Comparison of ENCODE assay signal across 8 cellular contexts in genomic region chr3:155131104-155131503, GRCh38. TPM values are rescaled to one million over a fixed set of nuclear protein-coding genes. Genes with fewer than 3 reads are reported as not detected.
DNase-seq lines count a peak whose midpoint lies in the region; ATAC-seq and TF ChIP-seq lines count a peak whose summit lies in the region.
"Had no signal": no experiment of that assay in that cellular context is flagged by ENCODE, and none has a peak within 500 bp of the region (broad histone marks: within the 10 kb centered on the region; RNA-seq: fewer than 3 reads in every experiment).

No MANE protein-coding gene starts in this region.

- H3K27me3 Mint-ChIP-seq in activated CD4-positive, alpha-beta memory T cell treated with anti-CD3 and anti-CD28 coated beads for 36 hours, result no peaks in the 10 kb centered on the region
- peaks cover 4% of the 10 kb centered on the region for H3K27me3 Mint-ChIP-seq in chondrocyte (ENCODE audit: low read depth)

- DNase-seq in dedifferentiated amniotic fluid mesenchymal stem cell (ENCODE audit: extremely low spot score) (peak; percentile 48), suprapubic skin (ENCODE audit: low spot score in 2 of 2) (no peak), ovary (no peak), chondrocyte (ENCODE audit: low spot score) (no peak)
- DNase-seq in activated CD4-positive, alpha-beta memory T cell treated with anti-CD3 and anti-CD28 coated beads for 36 hours, result no peak
- DNase-seq: stimulated activated CD4-positive, alpha-beta T cell treated with anti-CD3 and anti-CD28 coated beads, Interleukin-15, amount 100 ng/mL, for 24 hours had no signal

- TF ChIP-seq CTCF in suprapubic skin (IDR thresholded peaks at IDR 0.05) (no peak), ovary (IDR thresholded peaks at IDR 0.05) (no peak), chondrocyte (IDR thresholded peaks at IDR 0.05) (no peak)

- POLR2A ChIA-PET in activated CD4-positive, alpha-beta memory T cell treated with anti-CD3 and anti-CD28 coated beads for 36 hours (lab: Charles Lee), result no interaction called here

- H3K9me3 ChIP-seq in suprapubic skin (no peaks in the 10 kb centered on the region), ovary (no peaks in the 10 kb centered on the region)

- H3K27me3 ChIP-seq in suprapubic skin (no peaks in the 10 kb centered on the region), ovary (no peaks in the 10 kb centered on the region)

- TF ChIP-seq EP300 in suprapubic skin (IDR thresholded peaks at IDR 0.05) (no peak), ovary (IDR thresholded peaks at IDR 0.05) (no peak)

- CTCF ChIA-PET in activated CD4-positive, alpha-beta memory T cell treated with anti-CD3 and anti-CD28 coated beads for 36 hours (lab: Charles Lee), result no interaction called here

- peak; percentile 74 for ATAC-seq in GM19324 (IDR thresholded peaks at IDR 0.05; ENCODE audit: low FRiP score, unreplicated experiment)
- peak; percentile 59 for ATAC-seq in HG03342 (IDR thresholded peaks at IDR 0.05; ENCODE audit: unreplicated experiment)

- 59% methylated on average over 4 of the region's 4 CpGs for WGBS in suprapubic skin
- 70 to 77% (median 76%) methylated on average over 4 of the region's 4 CpGs for WGBS in ovary, 3 donors

- TF ChIP-seq POLR2A in suprapubic skin (IDR thresholded peaks at IDR 0.05) (no peak), ovary (IDR thresholded peaks at IDR 0.05) (no peak)

- peak overlapping the region; percentile 73 for H3K27ac ChIP-seq in suprapubic skin
- H3K27ac ChIP-seq in ovary, result no peak overlapping the region

- no peaks in the 10 kb centered on the region for H3K36me3 Mint-ChIP-seq in activated CD4-positive, alpha-beta memory T cell treated with anti-CD3 and anti-CD28 coated beads for 36 hours
- no peaks in the 10 kb centered on the region for H3K36me3 Mint-ChIP-seq in chondrocyte (ENCODE audit: low read depth)

- intact Hi-C loops in ovary (cut with DNase I), result no loop called here
- intact Hi-C loops in activated CD4-positive, alpha-beta memory T cell treated with anti-CD3 and anti-CD28 coated beads for 36 hours (cut with micrococcal nuclease), result no loop called here

- H3K4me3 ChIP-seq in suprapubic skin, result no peak overlapping the region
- H3K4me3 ChIP-seq in ovary, result no peak overlapping the region

- no peaks in the 10 kb centered on the region for H3K4me1 Mint-ChIP-seq in activated CD4-positive, alpha-beta memory T cell treated with anti-CD3 and anti-CD28 coated beads for 36 hours (ENCODE audit: low read depth)
- no peaks in the 10 kb centered on the region for H3K4me1 Mint-ChIP-seq in chondrocyte (ENCODE audit: low read depth)

- no peak overlapping the region for H3K27ac Mint-ChIP-seq in activated CD4-positive, alpha-beta memory T cell treated with anti-CD3 and anti-CD28 coated beads for 36 hours
- no peak overlapping the region for H3K27ac Mint-ChIP-seq in chondrocyte (ENCODE audit: unreplicated experiment)

- H3K9me3 Mint-ChIP-seq in activated CD4-positive, alpha-beta memory T cell treated with anti-CD3 and anti-CD28 coated beads for 36 hours, result peaks cover 2% of the 10 kb centered on the region
- peaks cover 7% of the 10 kb centered on the region for H3K9me3 Mint-ChIP-seq in chondrocyte (ENCODE audit: low read depth)

- H3K4me3 Mint-ChIP-seq in activated CD4-positive, alpha-beta memory T cell treated with anti-CD3 and anti-CD28 coated beads for 36 hours, result no peak overlapping the region
- no peak overlapping the region for H3K4me3 Mint-ChIP-seq in chondrocyte (ENCODE audit: unreplicated experiment)

- no peaks in the 10 kb centered on the region for H3K36me3 ChIP-seq in suprapubic skin
- H3K36me3 ChIP-seq in ovary, result no peaks in the 10 kb centered on the region

- H3K4me1 ChIP-seq in suprapubic skin (peaks cover 11% of the 10 kb centered on the region), ovary (ENCODE audit: insufficient read depth) (no peaks in the 10 kb centered on the region)

RNA-seq across cellular contexts. Expression of gene MME, which starts 51.0 kb away (rescaled TPM):
- total RNA-seq in suprapubic skin (1 to 10 TPM; 1.9 to 8.2 (median 6.4) TPM), ovary (1 to 10 TPM in 6 of 7 donors, under 1 TPM in 1; 0.56 to 3.1 (median 1.5) TPM), chondrocyte (1.7 to 8.9 TPM (median 2.5 TPM) in 3 replicates)
- polyA plus RNA-seq in ovary, result 1 to 10 TPM in 1 of 2 donors, under 1 TPM in 1; 0.80 to 2.5 TPM
- total RNA-seq in activated CD4-positive, alpha-beta memory T cell treated with anti-CD3 and anti-CD28 coated beads for 36 hours, result not detected
